ENCODE assay signal across 1 cellular context in genomic region chr10:31490858-31491504, GRCh38.
A peak's percentile ranks its signal among the peaks of the same experiment; 100 is the strongest.
TF ChIP-seq lines count a peak whose summit lies in the region.

No MANE protein-coding gene starts in this region.

TF ChIP-seq in IMR-90, 13 proteins besides CTCF, POLR2A, EP300 and RAD21 (continued from another document):
- no peak for TF ChIP-seq RCOR1 (IDR thresholded peaks at IDR 0.05; ENCODE audit: insufficient replicate concordance, low read length)
- TF ChIP-seq MAFK (IDR thresholded peaks at IDR 0.05; ENCODE audit: low read depth, low read length), result 0 out of 2 replicates have a peak, but pooled peaks have one; percentile 31
- no peak for TF ChIP-seq NFE2L2 (IDR thresholded peaks at IDR 0.05; ENCODE audit: low read depth, low read length)
- no peak for TF ChIP-seq MXI1 (IDR thresholded peaks at IDR 0.05; ENCODE audit: borderline replicate concordance, low read depth, low read length)
- TF ChIP-seq FOS (IDR thresholded peaks at IDR 0.05; ENCODE audit: low read depth, low read length), result no peak
- no peak for TF ChIP-seq MAZ (IDR thresholded peaks at IDR 0.05; ENCODE audit: borderline replicate concordance, low read depth, low read length)
- TF ChIP-seq BHLHE40 (IDR thresholded peaks at IDR 0.05; ENCODE audit: low read depth, low read length), result no peak
